10 cellular contexts compared by ENCODE assay signal in the genomic region with DNA sequence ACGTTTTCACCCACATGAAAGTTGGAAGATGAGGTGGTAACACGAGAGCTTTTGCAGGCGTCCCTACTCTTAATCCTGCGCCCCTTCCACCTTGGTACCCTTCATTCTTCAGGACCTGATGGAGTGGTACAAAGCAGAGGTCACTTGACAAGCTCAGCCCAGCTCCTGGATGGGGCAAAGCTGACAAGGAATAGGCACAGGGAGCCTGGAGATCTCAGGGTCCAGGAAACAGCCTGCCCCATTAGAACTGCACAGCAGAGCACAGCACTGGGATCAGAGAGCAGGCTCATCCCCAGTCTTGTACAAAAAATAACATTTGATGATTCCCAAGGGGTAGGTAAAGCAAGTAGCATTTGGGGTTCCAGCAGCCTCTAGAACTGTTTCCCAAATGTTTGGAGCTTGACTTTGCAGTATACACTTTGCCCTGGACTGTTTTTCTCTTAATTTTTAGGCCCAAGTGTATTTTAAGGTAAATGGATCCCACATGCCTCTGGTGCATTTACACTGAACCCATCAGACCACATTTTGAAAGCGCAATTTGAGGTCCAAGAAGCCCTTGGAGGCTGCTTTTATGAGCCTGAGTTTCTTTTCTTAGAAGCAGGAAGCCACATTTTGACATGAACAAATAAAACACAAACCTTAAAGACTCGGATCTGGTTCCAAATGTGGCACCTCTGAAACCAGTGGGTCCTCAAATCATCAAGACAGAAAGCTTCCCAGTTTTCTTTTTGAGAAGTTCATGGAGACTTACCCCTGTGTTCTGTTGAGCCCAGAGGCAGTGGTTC. TPM values are rescaled to one million over a fixed set of nuclear protein-coding genes. Genes with fewer than 3 reads are reported as not detected.
DNase-seq lines count a peak whose midpoint lies in the region; ATAC-seq and TF ChIP-seq lines count a peak whose summit lies in the region.
"Had no signal": no experiment of that assay in that cellular context is flagged by ENCODE, and none has a peak within 500 bp of the region (broad histone marks: within the 10 kb centered on the region; RNA-seq: fewer than 3 reads in every experiment).

No MANE protein-coding gene starts in this region.

- CTCF ChIA-PET in CD4-positive, alpha-beta T cell (lab: Charles Lee), result interaction anchor here (0.8 to 1.5 kb wide), 5 partner anchors 8 to 45 kb away, joined by 3 to 5 read pairs (median 3); no protein-coding TSS in a partner anchor

- no peaks in the 10 kb centered on the region for H3K9me3 Mint-ChIP-seq in CD4-positive, alpha-beta T cell
- H3K9me3 Mint-ChIP-seq in GM23338, result peaks cover 8% of the 10 kb centered on the region; the same call in 2 of the 3 replicates
- H3K9me3 Mint-ChIP-seq in activated naive CD4-positive, alpha-beta T cell treated with anti-CD3 and anti-CD28 coated beads, Interleukin-2, amount 50 U/mL, for 24 hours, result no peaks in the 10 kb centered on the region
- H3K9me3 Mint-ChIP-seq: activated B cell treated with CpG ODN at 0.5 μM for 24 hours had no signal

- no peak for ATAC-seq in CD4-positive, alpha-beta T cell (ENCODE audit: poor library complexity)
- ATAC-seq in GM23338, result no peak
- no peak for ATAC-seq in esophagus mucosa
- no peak for ATAC-seq in HG03095 (IDR thresholded peaks at IDR 0.05; ENCODE audit: unreplicated experiment)

- intact Hi-C loops in CD4-positive, alpha-beta T cell (cut with DNase I, micrococcal nuclease), result loop anchor here (2.0 to 10.0 kb wide), 4 partner anchors 30 to 1472 kb away; a partner anchor contains a TSS

- H3K27ac Mint-ChIP-seq in CD4-positive, alpha-beta T cell, result peak overlapping the region; percentile 95
- H3K27ac Mint-ChIP-seq in GM23338, result no peak overlapping the region
- H3K27ac Mint-ChIP-seq in activated naive CD4-positive, alpha-beta T cell treated with anti-CD3 and anti-CD28 coated beads, Interleukin-2, amount 50 U/mL, for 24 hours, result peak overlapping the region; percentile 93
- H3K27ac Mint-ChIP-seq: activated B cell treated with CpG ODN at 0.5 μM for 24 hours had no signal

- peak overlapping the region; percentile 96 for H3K4me3 Mint-ChIP-seq in CD4-positive, alpha-beta T cell
- no peak overlapping the region for H3K4me3 Mint-ChIP-seq in GM23338
- peak overlapping the region; percentile 89 for H3K4me3 Mint-ChIP-seq in activated naive CD4-positive, alpha-beta T cell treated with anti-CD3 and anti-CD28 coated beads, Interleukin-2, amount 50 U/mL, for 24 hours
- H3K4me3 Mint-ChIP-seq: activated B cell treated with CpG ODN at 0.5 μM for 24 hours had no signal

- H3K79me2 ChIP-seq in GM23338 (replicated peaks; ENCODE audit: insufficient read depth), result no peaks in the 10 kb centered on the region

- no peaks in the 10 kb centered on the region for H4K20me1 ChIP-seq in GM23338 (replicated peaks; ENCODE audit: insufficient read depth)

- POLR2A ChIA-PET in CD4-positive, alpha-beta T cell (lab: Charles Lee), result interaction anchor here (0.9 to 2.7 kb wide), 23 partner anchors 8 to 1610 kb away, joined by 3 to 21 read pairs (median 5); a partner anchor contains a TSS

- H3K4me1 ChIP-seq in GM23338 (ENCODE audit: insufficient read depth) (peaks cover 10% of the 10 kb centered on the region), rectal smooth muscle tissue (ENCODE audit: control insufficient read depth, insufficient read depth, low read length) (no peaks in the 10 kb centered on the region)

- no peaks in the 10 kb centered on the region for H3K36me3 ChIP-seq in GM23338 (ENCODE audit: insufficient read depth)
- H3K36me3 ChIP-seq in rectal smooth muscle tissue (ENCODE audit: control insufficient read depth, insufficient read depth, low read length), result no peaks in the 10 kb centered on the region

- no peaks in the 10 kb centered on the region for H3K27me3 ChIP-seq in CD4-positive, alpha-beta T cell (ENCODE audit: control insufficient read depth, insufficient read depth, low read length)
- H3K27me3 ChIP-seq in GM23338 (ENCODE audit: insufficient read depth) (no peaks in the 10 kb centered on the region), rectal smooth muscle tissue (ENCODE audit: control insufficient read depth, insufficient read depth, low read length) (no peaks in the 10 kb centered on the region)

- H3K9me2 ChIP-seq in GM23338 (ENCODE audit: insufficient read depth), result no peaks in the 10 kb centered on the region

- no peak for TF ChIP-seq CTCF in CD4-positive, alpha-beta T cell (IDR thresholded peaks at IDR 0.05)
- no peak for TF ChIP-seq CTCF in GM23338 (conservative IDR thresholded peaks at IDR 0.05; ENCODE audit: low read depth in 2 of 2)

- H3K4me1 Mint-ChIP-seq in CD4-positive, alpha-beta T cell (ENCODE audit: low read depth), result peaks cover 88% of the 10 kb centered on the region
- H3K4me1 Mint-ChIP-seq in GM23338, result peaks cover 12% of the 10 kb centered on the region
- peaks cover 94% of the 10 kb centered on the region for H3K4me1 Mint-ChIP-seq in activated naive CD4-positive, alpha-beta T cell treated with anti-CD3 and anti-CD28 coated beads, Interleukin-2, amount 50 U/mL, for 24 hours

- H3F3A ChIP-seq in GM23338 (replicated peaks; ENCODE audit: low read depth), result no peaks in the 10 kb centered on the region

- H2AFZ ChIP-seq in GM23338, result peak overlapping the region; percentile 69

- no peaks in the 10 kb centered on the region for H3K27me3 Mint-ChIP-seq in CD4-positive, alpha-beta T cell
- peaks cover 2% of the 10 kb centered on the region for H3K27me3 Mint-ChIP-seq in GM23338 (ENCODE audit: insufficient read depth, low read depth, poor library complexity)
- no peaks in the 10 kb centered on the region for H3K27me3 Mint-ChIP-seq in activated naive CD4-positive, alpha-beta T cell treated with anti-CD3 and anti-CD28 coated beads, Interleukin-2, amount 50 U/mL, for 24 hours

- H3K9ac ChIP-seq in rectal smooth muscle tissue (ENCODE audit: low read length), result no peak overlapping the region

- peak in 1 of 10 experiments; percentile 14 for DNase-seq in CD4-positive, alpha-beta T cell
- no peak for DNase-seq in GM23338 (ENCODE audit: low spot score)
- DNase-seq in stimulated activated CD4-positive, alpha-beta T cell treated with anti-CD3 and anti-CD28 coated beads, Interleukin-2, amount 100 ng/mL, for 24 hours, result no peak
- DNase-seq: activated B cell treated with CpG ODN at 0.5 μM for 24 hours, caudate nucleus, OCI-M1 had no signal

- H3K36me3 Mint-ChIP-seq in CD4-positive, alpha-beta T cell (ENCODE audit: low read depth), result peaks cover 38% of the 10 kb centered on the region
- H3K36me3 Mint-ChIP-seq in GM23338 (ENCODE audit: low read depth), result no peaks in the 10 kb centered on the region
- H3K36me3 Mint-ChIP-seq in activated naive CD4-positive, alpha-beta T cell treated with anti-CD3 and anti-CD28 coated beads, Interleukin-2, amount 50 U/mL, for 24 hours, result peaks cover 9% of the 10 kb centered on the region

- no peak overlapping the region for H3K4me2 ChIP-seq in GM23338

- H3K27ac ChIP-seq in CD4-positive, alpha-beta T cell (ENCODE audit: low read depth, low read length), result peak overlapping the region; percentile 97
- H3K27ac ChIP-seq in GM23338 (ENCODE audit: low read depth) (no peak overlapping the region), rectal smooth muscle tissue (ENCODE audit: low read depth, low read length) (no peak overlapping the region)

- H3K4me3 ChIP-seq in GM23338, result no peak overlapping the region
- peak overlapping the region; percentile 28 for H3K4me3 ChIP-seq in rectal smooth muscle tissue (ENCODE audit: low read length)

- H3K9me3 ChIP-seq in CD4-positive, alpha-beta T cell (ENCODE audit: control insufficient read depth, low read length), result no peaks in the 10 kb centered on the region

TF ChIP-seq in GM23338, 12 proteins besides CTCF, POLR2A, EP300 and RAD21 (continues in another document):
- TF ChIP-seq ZNF114 (CRISPR knock-in tag; IDR thresholded peaks at IDR 0.05), result no peak
- TF ChIP-seq, protein P1, sequence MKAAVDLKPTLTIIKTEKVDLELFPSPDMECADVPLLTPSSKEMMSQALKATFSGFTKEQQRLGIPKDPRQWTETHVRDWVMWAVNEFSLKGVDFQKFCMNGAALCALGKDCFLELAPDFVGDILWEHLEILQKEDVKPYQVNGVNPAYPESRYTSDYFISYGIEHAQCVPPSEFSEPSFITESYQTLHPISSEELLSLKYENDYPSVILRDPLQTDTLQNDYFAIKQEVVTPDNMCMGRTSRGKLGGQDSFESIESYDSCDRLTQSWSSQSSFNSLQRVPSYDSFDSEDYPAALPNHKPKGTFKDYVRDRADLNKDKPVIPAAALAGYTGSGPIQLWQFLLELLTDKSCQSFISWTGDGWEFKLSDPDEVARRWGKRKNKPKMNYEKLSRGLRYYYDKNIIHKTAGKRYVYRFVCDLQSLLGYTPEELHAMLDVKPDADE (IDR thresholded peaks at IDR 0.05), result no peak

RNA-seq across cellular contexts. Expression of a gene that starts 0.6 kb away (rescaled TPM):
- 100 to 1,000 TPM; 129 to 138 TPM for total RNA-seq in CD4-positive, alpha-beta T cell
- total RNA-seq in GM23338 (2014; rRNA removed; shearing (Covaris generic)), result 35.0 and 42.1 TPM in 2 replicates
- 10.0 and 10.9 TPM in 2 replicates for polyA plus RNA-seq in GM23338 (2016; fragmentation: Nextera tagmentation; extraction: Ambion mirVana)
- 52.5 TPM for total RNA-seq in esophagus mucosa
